Comparison of ENCODE assay signal across 13 cellular contexts in the genomic region with DNA sequence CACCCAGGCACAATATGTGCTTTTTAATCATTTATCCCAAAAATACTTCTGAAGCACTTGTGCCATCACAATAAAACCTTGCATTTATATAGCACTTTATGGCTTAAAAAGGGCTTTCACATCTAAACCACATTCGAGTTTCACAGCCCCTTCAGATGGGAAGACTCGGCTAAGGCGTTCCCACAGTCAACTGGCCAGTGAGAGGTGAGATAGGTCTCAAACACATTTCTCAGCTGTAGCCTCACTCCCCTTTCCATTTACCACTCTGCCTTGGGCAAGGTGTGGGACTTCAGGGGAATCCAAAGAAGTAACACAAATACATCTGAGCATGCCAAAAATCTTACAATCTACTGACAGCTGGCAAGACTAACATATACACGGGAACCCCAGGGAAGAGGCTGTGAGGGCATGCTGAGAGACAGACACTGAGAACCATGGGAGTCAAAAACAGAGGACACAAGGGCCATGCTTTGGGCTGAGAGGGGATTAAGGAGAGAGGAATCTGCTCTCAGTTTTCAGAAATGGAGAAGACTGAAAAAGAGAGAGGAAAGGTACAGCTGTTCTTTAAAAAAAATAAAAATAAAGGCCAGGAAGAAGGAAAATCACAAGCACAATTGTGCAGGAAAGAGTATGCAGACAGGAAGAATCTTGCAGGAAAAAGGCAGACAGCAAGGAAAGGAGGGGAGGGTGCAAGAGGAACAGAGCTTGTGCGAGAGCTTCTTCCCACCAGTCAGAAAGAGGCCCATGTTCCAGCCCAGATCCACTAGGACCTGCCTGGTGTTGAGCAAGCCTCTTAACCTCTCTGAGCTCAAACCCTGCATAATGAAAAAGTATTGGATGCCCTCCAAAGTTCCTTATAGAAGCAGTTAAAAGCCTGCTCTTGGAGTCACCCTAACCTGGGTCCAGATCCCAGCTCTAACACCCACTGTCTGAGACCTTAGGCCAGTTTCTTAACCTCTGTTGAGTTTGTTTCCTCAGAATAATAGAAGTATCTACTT.
DNase-seq lines count a peak whose midpoint lies in the region; ATAC-seq and TF ChIP-seq lines count a peak whose summit lies in the region.
"Had no signal": no experiment of that assay in that cellular context is flagged by ENCODE, and none has a peak within 500 bp of the region (broad histone marks: within the 10 kb centered on the region; RNA-seq: fewer than 3 reads in every experiment).

No MANE protein-coding gene starts in this region.

- peak overlapping the region; percentile 98 for H3K27ac Mint-ChIP-seq in endothelial cell (ENCODE audit: unreplicated experiment)
- no peak overlapping the region for H3K27ac Mint-ChIP-seq in activated CD8-positive, alpha-beta T cell treated with anti-CD3 and anti-CD28 coated beads for 36 hours

- no peaks in the 10 kb centered on the region for H3K9me3 ChIP-seq in MM.1S (replicated peaks; ENCODE audit: insufficient read depth, low read length)

- POLR2A ChIA-PET in activated CD8-positive, alpha-beta T cell treated with anti-CD3 and anti-CD28 coated beads for 36 hours (lab: Charles Lee), result interaction anchor here (0.6 to 1.3 kb wide), 6 partner anchors 30 to 393 kb away, joined by 3 to 7 read pairs (median 3); no protein-coding TSS in a partner anchor

- no peak overlapping the region for H2AFZ ChIP-seq in MM.1S (ENCODE audit: low read length)

- no peak overlapping the region for H3K4me3 ChIP-seq in MM.1S (ENCODE audit: low read length)

- H3K9me3 Mint-ChIP-seq in endothelial cell (ENCODE audit: unreplicated experiment), result no peaks in the 10 kb centered on the region
- H3K9me3 Mint-ChIP-seq in activated CD8-positive, alpha-beta T cell treated with anti-CD3 and anti-CD28 coated beads for 36 hours, result no peaks in the 10 kb centered on the region
- H3K9me3 Mint-ChIP-seq: brain had no signal

- H3K36me3 ChIP-seq in MM.1S (replicated peaks; ENCODE audit: insufficient read depth, low read length), result no peaks in the 10 kb centered on the region

- intact Hi-C loops in activated CD8-positive, alpha-beta T cell treated with anti-CD3 and anti-CD28 coated beads for 36 hours (cut with micrococcal nuclease), result no loop called here

- ATAC-seq in activated CD8-positive, alpha-beta T cell treated with anti-CD3 and anti-CD28 coated beads for 36 hours, result no peak
- no peak for ATAC-seq in GM18867 (IDR thresholded peaks at IDR 0.05; ENCODE audit: unreplicated experiment)

- H3K4me1 Mint-ChIP-seq in endothelial cell (ENCODE audit: unreplicated experiment), result peaks cover 92% of the 10 kb centered on the region
- peaks cover 90% of the 10 kb centered on the region for H3K4me1 Mint-ChIP-seq in activated CD8-positive, alpha-beta T cell treated with anti-CD3 and anti-CD28 coated beads for 36 hours (ENCODE audit: low read depth)

- DNase-seq in DMS 273 (lab: John Stamatoyannopoulos, UW; ENCODE audit: unreplicated experiment) (peak; percentile 54), DMS 273 treated with DMSO at 0.1 percent for 48 hours (lab: John Stamatoyannopoulos, UW) (no peak), MM.1S (no peak), endothelial cell (ENCODE audit: low spot score) (no peak), renal cortical epithelial cell (ENCODE audit: low read depth) (peak; percentile 56), NCI-H1048 (lab: John Stamatoyannopoulos, UW) (no peak)
- no peak for DNase-seq in activated CD8-positive, alpha-beta T cell treated with anti-CD3 and anti-CD28 coated beads for 36 hours
- DNase-seq: activated CD8-positive, alpha-beta memory T cell treated with anti-CD3 and anti-CD28 coated beads, Interleukin-2, amount 50 U/mL, for 48 hours; RPMI8226; stimulated activated naive CD4-positive, alpha-beta T cell had no signal

- no peak overlapping the region for H3K27ac ChIP-seq in MM.1S (ENCODE audit: low read length)
- H3K27ac ChIP-seq: 22Rv1 had no signal

- CTCF ChIA-PET in activated CD8-positive, alpha-beta T cell treated with anti-CD3 and anti-CD28 coated beads for 36 hours (lab: Charles Lee), result interaction anchor here (0.6 to 2.0 kb wide), 4 partner anchors 15 to 296 kb away, joined by 3 to 4 read pairs (median 4); no protein-coding TSS in a partner anchor

- H3K9ac ChIP-seq in MM.1S (ENCODE audit: low read length), result no peak overlapping the region

- H3K27me3 ChIP-seq in MM.1S (replicated peaks; ENCODE audit: insufficient read depth, low read length), result no peaks in the 10 kb centered on the region

- H3K27me3 Mint-ChIP-seq in endothelial cell (ENCODE audit: unreplicated experiment), result peaks cover 2% of the 10 kb centered on the region
- H3K27me3 Mint-ChIP-seq in activated CD8-positive, alpha-beta T cell treated with anti-CD3 and anti-CD28 coated beads for 36 hours, result no peaks in the 10 kb centered on the region
- H3K27me3 Mint-ChIP-seq: brain had no signal

- H4K20me1 ChIP-seq in MM.1S (ENCODE audit: insufficient read depth, low read length), result peaks cover 32% of the 10 kb centered on the region; the same call in 1 of the 2 replicates

- H3K9me2 ChIP-seq in MM.1S (replicated peaks; ENCODE audit: insufficient read depth, low read length), result no peaks in the 10 kb centered on the region

- peaks cover 89% of the 10 kb centered on the region for H3K79me2 ChIP-seq in MM.1S (ENCODE audit: low read length)

- H3K36me3 Mint-ChIP-seq in endothelial cell (ENCODE audit: low read depth, unreplicated experiment), result peaks cover 4% of the 10 kb centered on the region
- H3K36me3 Mint-ChIP-seq in activated CD8-positive, alpha-beta T cell treated with anti-CD3 and anti-CD28 coated beads for 36 hours (ENCODE audit: low read depth), result no peaks in the 10 kb centered on the region
- H3K36me3 Mint-ChIP-seq: brain had no signal

- H3K4me3 Mint-ChIP-seq in endothelial cell (ENCODE audit: unreplicated experiment), result peak overlapping the region; percentile 74
- no peak overlapping the region for H3K4me3 Mint-ChIP-seq in activated CD8-positive, alpha-beta T cell treated with anti-CD3 and anti-CD28 coated beads for 36 hours

- H3F3A ChIP-seq in MM.1S (ENCODE audit: insufficient read depth, low read length), result peaks cover 18% of the 10 kb centered on the region

- H3K4me2 ChIP-seq in MM.1S (ENCODE audit: low read depth, low read length), result peak overlapping the region; percentile 8; the same call in 1 of the 2 replicates

- peaks cover 42% of the 10 kb centered on the region for H3K4me1 ChIP-seq in MM.1S (ENCODE audit: low read length)

- TF ChIP-seq CTCF in MM.1S (IDR thresholded peaks at IDR 0.05; ENCODE audit: low read length) (no peak), endothelial cell (IDR thresholded peaks at IDR 0.05; ENCODE audit: unreplicated experiment) (no peak)
- TF ChIP-seq CTCF in activated CD8-positive, alpha-beta T cell treated with anti-CD3 and anti-CD28 coated beads for 36 hours (IDR thresholded peaks at IDR 0.05), result no peak

Comparison
In these comparisons a context has a peak if more than half of its experiments do, and no peak if none do; other contexts are left out.
1. DNase-seq: peak in DMS 273 (single experiment) and renal cortical epithelial cell (single experiment); none in DMS 273 treated with DMSO at 0.1 percent for 48 hours (single experiment), MM.1S (single experiment), endothelial cell (single experiment), activated CD8-positive, alpha-beta T cell treated with anti-CD3 and anti-CD28 coated beads for 36 hours (single experiment) and NCI-H1048 (single experiment).